17 cellular contexts compared by ENCODE assay signal in genomic region chr1:8986814-8987190, GRCh38. TPM values are rescaled to one million over a fixed set of nuclear protein-coding genes. Genes with fewer than 3 reads are reported as not detected.
DNase-seq lines count a peak whose midpoint lies in the region; ATAC-seq and TF ChIP-seq lines count a peak whose summit lies in the region.
"Had no signal": no experiment of that assay in that cellular context is flagged by ENCODE, and none has a peak within 500 bp of the region (broad histone marks: within the 10 kb centered on the region; RNA-seq: fewer than 3 reads in every experiment).

No MANE protein-coding gene starts in this region.

- H3K9ac ChIP-seq in BLaER1 treated with 17β-estradiol and CSF1 and Interleukin-3, amounts not matched to agents 10 nM and 100 nM, result peak overlapping the region in 3 of 11 experiments; percentile 5 to 68 (median 51); a peak in 3 of 22 replicates
- H3K9ac ChIP-seq: parathyroid adenoma had no signal

- no peaks in the 10 kb centered on the region for H4K20me1 ChIP-seq in BLaER1 treated with 17β-estradiol and CSF1 and Interleukin-3, amounts not matched to agents 10 nM and 100 nM

- H3K4me3 ChIP-seq in BLaER1 treated with 17β-estradiol and CSF1 and Interleukin-3, amounts not matched to agents 10 nM and 100 nM, result no peak overlapping the region
- H3K4me3 ChIP-seq in naive thymus-derived CD4-positive, alpha-beta T cell (ENCODE audit: low read length), result peak overlapping the region; percentile 27
- H3K4me3 ChIP-seq in body of pancreas, result no peak overlapping the region
- H3K4me3 ChIP-seq: adrenal gland, stomach had no signal

- TF ChIP-seq CTCF in HFFc6 (IDR thresholded peaks at IDR 0.05) (no peak), body of pancreas (IDR thresholded peaks at IDR 0.05) (no peak)

- POLR2A ChIA-PET in activated naive CD8-positive, alpha-beta T cell treated with anti-CD3 and anti-CD28 coated beads, Interleukin-2, amount 10 ng/mL, durations not matched to agents 7 days and 5 days (lab: Charles Lee), result interaction anchor here (0.6 to 5.8 kb wide), 15 partner anchors 9 to 113 kb away, joined by 3 to 298 read pairs (median 9); partner anchors contain the start of genes CA6 and ENO1
- POLR2A ChIA-PET in naive thymus-derived CD4-positive, alpha-beta T cell (lab: Charles Lee), result interaction anchor here (0.6 to 8.9 kb wide), 13 partner anchors 10 to 285 kb away, joined by 3 to 127 read pairs (median 6); partner anchors contain the start of genes CA6 and ENO1

- no peaks in the 10 kb centered on the region for H3K9me3 Mint-ChIP-seq in HFFc6
- no peaks in the 10 kb centered on the region for H3K9me3 Mint-ChIP-seq in activated naive CD8-positive, alpha-beta T cell treated with anti-CD3 and anti-CD28 coated beads, Interleukin-2, amount 10 ng/mL, durations not matched to agents 7 days and 5 days
- no peaks in the 10 kb centered on the region for H3K9me3 Mint-ChIP-seq in naive thymus-derived CD4-positive, alpha-beta T cell
- H3K9me3 Mint-ChIP-seq: activated B cell treated with CpG ODN at 0.5 μM for 24 hours had no signal

- peak overlapping the region; percentile 95 for H3K27ac Mint-ChIP-seq in HFFc6
- peak overlapping the region; percentile 91 for H3K27ac Mint-ChIP-seq in activated naive CD8-positive, alpha-beta T cell treated with anti-CD3 and anti-CD28 coated beads, Interleukin-2, amount 10 ng/mL, durations not matched to agents 7 days and 5 days
- peak overlapping the region; percentile 78 to 99 (median 95) for H3K27ac Mint-ChIP-seq in naive thymus-derived CD4-positive, alpha-beta T cell
- H3K27ac Mint-ChIP-seq: activated B cell treated with CpG ODN at 0.5 μM for 24 hours had no signal

- H3K36me3 ChIP-seq in BLaER1 treated with 17β-estradiol and CSF1 and Interleukin-3, amounts not matched to agents 10 nM and 100 nM, result no peaks in the 10 kb centered on the region
- no peaks in the 10 kb centered on the region for H3K36me3 ChIP-seq in naive thymus-derived CD4-positive, alpha-beta T cell (ENCODE audit: control insufficient read depth in 2 of 3, insufficient read depth in 3 of 3, low read length in 3 of 3)
- H3K36me3 ChIP-seq in body of pancreas (replicated peaks in 1 of 2; ENCODE audit: insufficient read depth in 1 of 2, low read depth in 2 of 2), result no peaks in the 10 kb centered on the region
- H3K36me3 ChIP-seq: adrenal gland, stomach had no signal

- WGBS in body of pancreas, 2 donors, result 82 to 88% methylated on average over 10 of the region's 10 CpGs

- H3K27me3 ChIP-seq in BLaER1 treated with 17β-estradiol and CSF1 and Interleukin-3, amounts not matched to agents 10 nM and 100 nM, result no peaks in the 10 kb centered on the region
- no peaks in the 10 kb centered on the region for H3K27me3 ChIP-seq in naive thymus-derived CD4-positive, alpha-beta T cell (ENCODE audit: control insufficient read depth in 2 of 2, insufficient read depth in 2 of 2, low read length in 2 of 2)
- no peaks in the 10 kb centered on the region for H3K27me3 ChIP-seq in body of pancreas
- H3K27me3 ChIP-seq: adrenal gland, stomach had no signal

- peak; percentile 58 for ATAC-seq in activated naive CD8-positive, alpha-beta T cell treated with anti-CD3 and anti-CD28 coated beads, Interleukin-2, amount 10 ng/mL, durations not matched to agents 7 days and 5 days (ENCODE audit: low read depth)
- peak; percentile 28 for ATAC-seq in naive thymus-derived CD4-positive, alpha-beta T cell
- ATAC-seq in GM21526 (IDR thresholded peaks at IDR 0.05; ENCODE audit: low FRiP score, unreplicated experiment), result no peak
- ATAC-seq in body of pancreas, result no peak

- no peaks in the 10 kb centered on the region for H3K36me3 Mint-ChIP-seq in HFFc6 (ENCODE audit: low read depth)
- peaks cover 5% of the 10 kb centered on the region for H3K36me3 Mint-ChIP-seq in activated naive CD8-positive, alpha-beta T cell treated with anti-CD3 and anti-CD28 coated beads, Interleukin-2, amount 10 ng/mL, durations not matched to agents 7 days and 5 days
- H3K36me3 Mint-ChIP-seq in naive thymus-derived CD4-positive, alpha-beta T cell, result peaks cover 0 to 5% (median 0%) of the 10 kb centered on the region in 5 donors

- peak overlapping the region in 10 of 11 experiments; percentile 57 to 91 (median 82); a peak in 18 of 22 replicates for H3K4me2 ChIP-seq in BLaER1 treated with 17β-estradiol and CSF1 and Interleukin-3, amounts not matched to agents 10 nM and 100 nM

- H3K9me3 ChIP-seq in BLaER1 treated with 17β-estradiol and CSF1 and Interleukin-3, amounts not matched to agents 10 nM and 100 nM (replicated peaks in 1 of 11), result no peaks in the 10 kb centered on the region; a peak in 1 of 22 replicates
- no peaks in the 10 kb centered on the region for H3K9me3 ChIP-seq in naive thymus-derived CD4-positive, alpha-beta T cell (ENCODE audit: control insufficient read depth in 2 of 3, low read length in 3 of 3)
- H3K9me3 ChIP-seq in body of pancreas, result no peaks in the 10 kb centered on the region
- H3K9me3 ChIP-seq: adrenal gland, stomach had no signal

- intact Hi-C loops in naive thymus-derived CD4-positive, alpha-beta T cell (cut with micrococcal nuclease), result loop anchor here (1.0 to 5.0 kb wide), 4 partner anchors 16 to 130 kb away; partner anchors contain the start of genes ENO1 (in 2 of the 2) and CA6 (in 1 of the 2)
- intact Hi-C loops in body of pancreas (cut with DNase I), result no loop called here

- peak overlapping the region in 5 of 11 experiments; percentile 47 to 70 (median 67); a peak in 7 of 22 replicates for H3K27ac ChIP-seq in BLaER1 treated with 17β-estradiol and CSF1 and Interleukin-3, amounts not matched to agents 10 nM and 100 nM
- H3K27ac ChIP-seq in naive thymus-derived CD4-positive, alpha-beta T cell (ENCODE audit: low read depth, low read length), result peak overlapping the region; percentile 65
- H3K27ac ChIP-seq in body of pancreas, result peak overlapping the region in 1 of 4 donors; percentile 10
- H3K27ac ChIP-seq: parathyroid adenoma had no signal

- no peak for TF ChIP-seq POLR2A in body of pancreas (IDR thresholded peaks at IDR 0.05)

- peaks cover 24 to 63% (median 48%) of the 10 kb centered on the region in 10 experiments for H3K4me1 ChIP-seq in BLaER1 treated with 17β-estradiol and CSF1 and Interleukin-3, amounts not matched to agents 10 nM and 100 nM
- peaks cover 4 to 22% of the 10 kb centered on the region in 2 donors for H3K4me1 ChIP-seq in naive thymus-derived CD4-positive, alpha-beta T cell (ENCODE audit: control insufficient read depth in 2 of 2, insufficient read depth in 2 of 2, low read length in 2 of 2)
- peaks cover 4% of the 10 kb centered on the region for H3K4me1 ChIP-seq in body of pancreas
- H3K4me1 ChIP-seq: parathyroid adenoma had no signal

- DNase-seq in HFFc6, result no peak
- DNase-seq in activated naive CD8-positive, alpha-beta T cell treated with anti-CD3 and anti-CD28 coated beads, Interleukin-2, amount 10 ng/mL, durations not matched to agents 7 days and 5 days, result peak; percentile 62
- peak in 3 of 9 donors; percentile 36 to 42 (median 36) for DNase-seq in naive thymus-derived CD4-positive, alpha-beta T cell
- no peak for DNase-seq in HCEC 1CT
- DNase-seq in NK-92 treated with Interleukin-12 subunit alpha and Interleukin-12 subunit beta, amount 100 ng/mL, for 24 hours (lab: John Stamatoyannopoulos, UW), result no peak
- no peak for DNase-seq in body of pancreas
- DNase-seq: activated B cell treated with CpG ODN at 0.5 μM for 24 hours; effector memory CD4-positive, alpha-beta T cell; NCI-H526 treated with DMSO at 0.1 percent for 48 hours; stimulated activated CD4-positive, alpha-beta T cell treated with anti-CD3 and anti-CD28 coated beads, Interleukin-1b, Interleukin-23, amount 100 ng/mL, for 48 hours had no signal

- H3K4me3 Mint-ChIP-seq in HFFc6, result no peak overlapping the region
- H3K4me3 Mint-ChIP-seq in activated naive CD8-positive, alpha-beta T cell treated with anti-CD3 and anti-CD28 coated beads, Interleukin-2, amount 10 ng/mL, durations not matched to agents 7 days and 5 days, result peak overlapping the region; percentile 73
- peak overlapping the region; percentile 71 to 85 (median 76) for H3K4me3 Mint-ChIP-seq in naive thymus-derived CD4-positive, alpha-beta T cell
- H3K4me3 Mint-ChIP-seq: activated B cell treated with CpG ODN at 0.5 μM for 24 hours had no signal

- peaks cover 40% of the 10 kb centered on the region for H3K4me1 Mint-ChIP-seq in HFFc6 (ENCODE audit: low read depth)
- peaks cover 37% of the 10 kb centered on the region for H3K4me1 Mint-ChIP-seq in activated naive CD8-positive, alpha-beta T cell treated with anti-CD3 and anti-CD28 coated beads, Interleukin-2, amount 10 ng/mL, durations not matched to agents 7 days and 5 days
- H3K4me1 Mint-ChIP-seq in naive thymus-derived CD4-positive, alpha-beta T cell, result peaks cover 9 to 54% (median 41%) of the 10 kb centered on the region in 7 donors

- CTCF ChIA-PET in naive thymus-derived CD4-positive, alpha-beta T cell (lab: Charles Lee), result interaction anchor here (0.7 to 7.2 kb wide), 17 partner anchors 13 to 138 kb away, joined by 3 to 158 read pairs (median 4); partner anchors contain the start of gene CA6

- peaks cover 3% of the 10 kb centered on the region for H3K27me3 Mint-ChIP-seq in HFFc6 (ENCODE audit: insufficient read depth)
- no peaks in the 10 kb centered on the region for H3K27me3 Mint-ChIP-seq in activated naive CD8-positive, alpha-beta T cell treated with anti-CD3 and anti-CD28 coated beads, Interleukin-2, amount 10 ng/mL, durations not matched to agents 7 days and 5 days
- no peaks in the 10 kb centered on the region for H3K27me3 Mint-ChIP-seq in naive thymus-derived CD4-positive, alpha-beta T cell

RNA-seq across cellular contexts. Expression of gene SLC2A7, which starts 39.4 kb away (rescaled TPM):
- total RNA-seq in HFFc6 (2021; fragmentation: NEBNext Ultra II Directional; extraction: Animal tissue kit (Norgen Biotek cat#: 25700)), result not detected
- total RNA-seq in activated naive CD8-positive, alpha-beta T cell treated with anti-CD3 and anti-CD28 coated beads, Interleukin-2, amount 10 ng/mL, durations not matched to agents 7 days and 5 days, result under 1 TPM in 1 of 2 experiments, not detected in 1; 0.19 TPM
- not detected for total RNA-seq in naive thymus-derived CD4-positive, alpha-beta T cell
- polyA plus RNA-seq in naive thymus-derived CD4-positive, alpha-beta T cell, result under 1 TPM in 1 of 2 donors, not detected in 1; 0.19 TPM
- not detected for total RNA-seq in body of pancreas
- total RNA-seq: activated B cell treated with CpG ODN at 0.5 μM for 24 hours, adrenal gland, H1, lung microvascular endothelial cell, stomach had no signal
- polyA plus RNA-seq: adrenal gland, H1, stomach had no signal

RNA-seq across cellular contexts. Expression of gene CA6, which starts 41.1 kb away (rescaled TPM):
- not detected for total RNA-seq in HFFc6 (2021; fragmentation: NEBNext Ultra II Directional; extraction: Animal tissue kit (Norgen Biotek cat#: 25700))
- 10 to 100 TPM; 37.3 to 41.8 TPM for total RNA-seq in activated naive CD8-positive, alpha-beta T cell treated with anti-CD3 and anti-CD28 coated beads, Interleukin-2, amount 10 ng/mL, durations not matched to agents 7 days and 5 days
- 1 to 10 TPM in 2 of 5 experiments, under 1 TPM in 3; 0.49 to 5.9 (median 0.90) TPM for total RNA-seq in naive thymus-derived CD4-positive, alpha-beta T cell
- 1 to 10 TPM; 3.6 to 9.3 TPM for polyA plus RNA-seq in naive thymus-derived CD4-positive, alpha-beta T cell
- not detected for total RNA-seq in body of pancreas
- total RNA-seq: activated B cell treated with CpG ODN at 0.5 μM for 24 hours, adrenal gland, H1, lung microvascular endothelial cell, stomach had no signal
- polyA plus RNA-seq: adrenal gland, H1, stomach had no signal

Comparison
In these comparisons a context has a peak if more than half of its experiments do, and no peak if none do; other contexts are left out.
1. ATAC-seq: peak in activated naive CD8-positive, alpha-beta T cell treated with anti-CD3 and anti-CD28 coated beads, Interleukin-2, amount 10 ng/mL, durations not matched to agents 7 days and 5 days (single experiment) and naive thymus-derived CD4-positive, alpha-beta T cell (single experiment); none in GM21526 (single experiment) and body of pancreas (single experiment).
2. RNA of gene CA6, which starts 41.1 kb away (total RNA-seq): 37.3 to 41.8 TPM in activated naive CD8-positive, alpha-beta T cell treated with anti-CD3 and anti-CD28 coated beads, Interleukin-2, amount 10 ng/mL, durations not matched to agents 7 days and 5 days; 0.49 to 5.9 TPM in naive thymus-derived CD4-positive, alpha-beta T cell, not detected in HFFc6 and not detected in body of pancreas; every median in the first group is over 4 times any median in the second.
3. Peak in every context shown above with its lines, with median percentiles within 50 percentile points of each other: H3K27ac Mint-ChIP-seq.